In the genomic region with DNA sequence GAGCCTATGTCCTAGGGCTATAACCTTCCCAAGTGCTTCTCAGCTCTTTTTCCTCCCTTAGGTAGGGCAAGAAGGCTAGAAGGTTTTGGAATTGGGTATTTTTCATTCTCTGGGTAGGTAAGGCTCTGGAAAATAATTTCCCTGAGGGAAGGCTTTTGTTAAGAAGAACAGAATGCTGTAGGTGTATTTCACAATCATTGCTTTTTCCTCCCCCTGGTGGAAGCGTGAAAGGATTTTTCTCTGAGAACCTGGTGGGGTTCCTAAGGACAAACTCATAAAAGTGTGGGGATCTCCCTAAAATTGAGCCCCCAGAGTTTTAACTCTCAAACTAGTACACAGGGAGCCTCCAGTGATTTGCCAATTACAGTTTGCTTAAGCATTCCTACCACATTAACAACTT, we compare ENCODE assay signal across 15 cellular contexts.
"Had no signal": no experiment of that assay in that cellular context is flagged by ENCODE, and none has a peak within 500 bp of the region (broad histone marks: within the 10 kb centered on the region; RNA-seq: fewer than 3 reads in every experiment).

No MANE protein-coding gene starts in this region.

- H3K27me3 ChIP-seq: breast epithelium, colonic mucosa, neural progenitor cell, tibial artery had no signal

- H2AFZ ChIP-seq: neural progenitor cell, parathyroid adenoma had no signal

- ATAC-seq: left cardiac atrium; lower lobe of right lung; stimulated activated memory B cell treated with anti-CD40 and anti-IgM and Interleukin-4, amounts not matched to agents 10 μg/mL and 1 μg/mL and 100 μg/mL, for 72 hours had no signal

- H3K4me2 ChIP-seq: neural progenitor cell had no signal

- H3K4me3 Mint-ChIP-seq: activated naive CD4-positive, alpha-beta T cell treated with anti-CD3 and anti-CD28 coated beads, Interleukin-2, amount 50 U/mL, for 24 hours; neural progenitor cell; stimulated activated memory B cell treated with anti-CD40 and anti-IgM and Interleukin-4, amounts not matched to agents 10 μg/mL and 1 μg/mL and 100 μg/mL, for 72 hours had no signal

- H3K27me3 Mint-ChIP-seq: activated naive CD4-positive, alpha-beta T cell treated with anti-CD3 and anti-CD28 coated beads, Interleukin-2, amount 50 U/mL, for 24 hours had no signal

- H3K36me3 ChIP-seq: breast epithelium, colonic mucosa, lower lobe of right lung, neural progenitor cell, tibial artery had no signal

- DNase-seq: activated CD4-positive, alpha-beta T cell treated with anti-CD3 and anti-CD28 coated beads, Interleukin-2, amount 50 U/mL, for 1 hour; activated T-cell treated with anti-CD3 and anti-CD28 coated beads, Interleukin-2, amount 50 U/mL, for 1 hour; colonic mucosa; effector CD4-positive, alpha-beta T cell; hypothalamus; left cardiac atrium; lower lobe of right lung; midbrain; small intestine; tibial artery had no signal

- H3K9me3 ChIP-seq: colonic mucosa had no signal

- H3K79me2 ChIP-seq: parathyroid adenoma had no signal

- H3K4me1 Mint-ChIP-seq: activated naive CD4-positive, alpha-beta T cell treated with anti-CD3 and anti-CD28 coated beads, Interleukin-2, amount 50 U/mL, for 24 hours; neural progenitor cell had no signal

- H3K27ac Mint-ChIP-seq: activated naive CD4-positive, alpha-beta T cell treated with anti-CD3 and anti-CD28 coated beads, Interleukin-2, amount 50 U/mL, for 24 hours; neural progenitor cell; stimulated activated memory B cell treated with anti-CD40 and anti-IgM and Interleukin-4, amounts not matched to agents 10 μg/mL and 1 μg/mL and 100 μg/mL, for 72 hours had no signal

- H3K27ac ChIP-seq: breast epithelium, colonic mucosa, lower lobe of right lung, neural progenitor cell, parathyroid adenoma, tibial artery had no signal

- H3K36me3 Mint-ChIP-seq: activated naive CD4-positive, alpha-beta T cell treated with anti-CD3 and anti-CD28 coated beads, Interleukin-2, amount 50 U/mL, for 24 hours; neural progenitor cell had no signal

- H3K4me1 ChIP-seq: breast epithelium, colonic mucosa, lower lobe of right lung, neural progenitor cell, parathyroid adenoma, tibial artery had no signal

- H3K4me3 ChIP-seq: breast epithelium, colonic mucosa, lower lobe of right lung, neural progenitor cell, tibial artery had no signal

- H3K9ac ChIP-seq: neural progenitor cell, parathyroid adenoma had no signal
